2 cellular contexts compared by ENCODE assay signal in the genomic region with DNA sequence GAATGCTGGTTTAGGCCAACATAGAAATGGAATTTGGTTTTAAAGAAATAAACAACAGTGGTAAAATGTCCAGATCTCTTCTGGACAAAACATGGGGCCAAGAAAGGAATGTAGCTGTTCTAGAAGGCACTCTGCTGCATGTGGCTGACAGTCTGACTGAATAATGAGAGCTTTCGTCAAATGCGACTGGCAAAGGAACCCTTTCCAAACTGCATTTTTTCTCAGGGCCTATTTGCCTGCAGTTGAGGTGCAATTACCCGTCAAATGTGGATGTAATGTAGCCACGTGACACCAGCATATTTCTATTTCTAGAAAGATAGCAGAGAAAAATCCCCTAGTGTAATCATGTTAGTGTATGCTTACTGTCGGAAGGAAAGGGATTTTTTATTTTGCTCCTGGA.
TF ChIP-seq lines count a peak whose summit lies in the region.

No MANE protein-coding gene starts in this region.

TF ChIP-seq in WTC11, 78 proteins besides CTCF, POLR2A, EP300 and RAD21 (continued from another document):
- TF ChIP-seq, protein P1, sequence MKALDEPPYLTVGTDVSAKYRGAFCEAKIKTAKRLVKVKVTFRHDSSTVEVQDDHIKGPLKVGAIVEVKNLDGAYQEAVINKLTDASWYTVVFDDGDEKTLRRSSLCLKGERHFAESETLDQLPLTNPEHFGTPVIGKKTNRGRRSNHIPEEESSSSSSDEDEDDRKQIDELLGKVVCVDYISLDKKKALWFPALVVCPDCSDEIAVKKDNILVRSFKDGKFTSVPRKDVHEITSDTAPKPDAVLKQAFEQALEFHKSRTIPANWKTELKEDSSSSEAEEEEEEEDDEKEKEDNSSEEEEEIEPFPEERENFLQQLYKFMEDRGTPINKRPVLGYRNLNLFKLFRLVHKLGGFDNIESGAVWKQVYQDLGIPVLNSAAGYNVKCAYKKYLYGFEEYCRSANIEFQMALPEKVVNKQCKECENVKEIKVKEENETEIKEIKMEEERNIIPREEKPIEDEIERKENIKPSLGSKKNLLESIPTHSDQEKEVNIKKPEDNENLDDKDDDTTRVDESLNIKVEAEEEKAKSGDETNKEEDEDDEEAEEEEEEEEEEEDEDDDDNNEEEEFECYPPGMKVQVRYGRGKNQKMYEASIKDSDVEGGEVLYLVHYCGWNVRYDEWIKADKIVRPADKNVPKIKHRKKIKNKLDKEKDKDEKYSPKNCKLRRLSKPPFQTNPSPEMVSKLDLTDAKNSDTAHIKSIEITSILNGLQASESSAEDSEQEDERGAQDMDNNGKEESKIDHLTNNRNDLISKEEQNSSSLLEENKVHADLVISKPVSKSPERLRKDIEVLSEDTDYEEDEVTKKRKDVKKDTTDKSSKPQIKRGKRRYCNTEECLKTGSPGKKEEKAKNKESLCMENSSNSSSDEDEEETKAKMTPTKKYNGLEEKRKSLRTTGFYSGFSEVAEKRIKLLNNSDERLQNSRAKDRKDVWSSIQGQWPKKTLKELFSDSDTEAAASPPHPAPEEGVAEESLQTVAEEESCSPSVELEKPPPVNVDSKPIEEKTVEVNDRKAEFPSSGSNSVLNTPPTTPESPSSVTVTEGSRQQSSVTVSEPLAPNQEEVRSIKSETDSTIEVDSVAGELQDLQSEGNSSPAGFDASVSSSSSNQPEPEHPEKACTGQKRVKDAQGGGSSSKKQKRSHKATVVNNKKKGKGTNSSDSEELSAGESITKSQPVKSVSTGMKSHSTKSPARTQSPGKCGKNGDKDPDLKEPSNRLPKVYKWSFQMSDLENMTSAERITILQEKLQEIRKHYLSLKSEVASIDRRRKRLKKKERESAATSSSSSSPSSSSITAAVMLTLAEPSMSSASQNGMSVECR (CRISPR knock-in tag; IDR thresholded peaks at IDR 0.05; ENCODE audit: borderline replicate concordance), result no peak
- TF ChIP-seq, protein P2, sequence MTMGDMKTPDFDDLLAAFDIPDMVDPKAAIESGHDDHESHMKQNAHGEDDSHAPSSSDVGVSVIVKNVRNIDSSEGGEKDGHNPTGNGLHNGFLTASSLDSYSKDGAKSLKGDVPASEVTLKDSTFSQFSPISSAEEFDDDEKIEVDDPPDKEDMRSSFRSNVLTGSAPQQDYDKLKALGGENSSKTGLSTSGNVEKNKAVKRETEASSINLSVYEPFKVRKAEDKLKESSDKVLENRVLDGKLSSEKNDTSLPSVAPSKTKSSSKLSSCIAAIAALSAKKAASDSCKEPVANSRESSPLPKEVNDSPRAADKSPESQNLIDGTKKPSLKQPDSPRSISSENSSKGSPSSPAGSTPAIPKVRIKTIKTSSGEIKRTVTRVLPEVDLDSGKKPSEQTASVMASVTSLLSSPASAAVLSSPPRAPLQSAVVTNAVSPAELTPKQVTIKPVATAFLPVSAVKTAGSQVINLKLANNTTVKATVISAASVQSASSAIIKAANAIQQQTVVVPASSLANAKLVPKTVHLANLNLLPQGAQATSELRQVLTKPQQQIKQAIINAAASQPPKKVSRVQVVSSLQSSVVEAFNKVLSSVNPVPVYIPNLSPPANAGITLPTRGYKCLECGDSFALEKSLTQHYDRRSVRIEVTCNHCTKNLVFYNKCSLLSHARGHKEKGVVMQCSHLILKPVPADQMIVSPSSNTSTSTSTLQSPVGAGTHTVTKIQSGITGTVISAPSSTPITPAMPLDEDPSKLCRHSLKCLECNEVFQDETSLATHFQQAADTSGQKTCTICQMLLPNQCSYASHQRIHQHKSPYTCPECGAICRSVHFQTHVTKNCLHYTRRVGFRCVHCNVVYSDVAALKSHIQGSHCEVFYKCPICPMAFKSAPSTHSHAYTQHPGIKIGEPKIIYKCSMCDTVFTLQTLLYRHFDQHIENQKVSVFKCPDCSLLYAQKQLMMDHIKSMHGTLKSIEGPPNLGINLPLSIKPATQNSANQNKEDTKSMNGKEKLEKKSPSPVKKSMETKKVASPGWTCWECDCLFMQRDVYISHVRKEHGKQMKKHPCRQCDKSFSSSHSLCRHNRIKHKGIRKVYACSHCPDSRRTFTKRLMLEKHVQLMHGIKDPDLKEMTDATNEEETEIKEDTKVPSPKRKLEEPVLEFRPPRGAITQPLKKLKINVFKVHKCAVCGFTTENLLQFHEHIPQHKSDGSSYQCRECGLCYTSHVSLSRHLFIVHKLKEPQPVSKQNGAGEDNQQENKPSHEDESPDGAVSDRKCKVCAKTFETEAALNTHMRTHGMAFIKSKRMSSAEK (CRISPR knock-in tag; IDR thresholded peaks at IDR 0.05; ENCODE audit: borderline replicate concordance), result no peak
- TF ChIP-seq, protein P3, sequence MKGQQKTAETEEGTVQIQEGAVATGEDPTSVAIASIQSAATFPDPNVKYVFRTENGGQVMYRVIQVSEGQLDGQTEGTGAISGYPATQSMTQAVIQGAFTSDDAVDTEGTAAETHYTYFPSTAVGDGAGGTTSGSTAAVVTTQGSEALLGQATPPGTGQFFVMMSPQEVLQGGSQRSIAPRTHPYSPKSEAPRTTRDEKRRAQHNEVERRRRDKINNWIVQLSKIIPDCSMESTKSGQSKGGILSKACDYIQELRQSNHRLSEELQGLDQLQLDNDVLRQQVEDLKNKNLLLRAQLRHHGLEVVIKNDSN (CRISPR knock-in tag; IDR thresholded peaks at IDR 0.05), result no peak
- TF ChIP-seq TEAD1 (CRISPR knock-in tag; IDR thresholded peaks at IDR 0.05), result no peak
- TF ChIP-seq, protein P4, sequence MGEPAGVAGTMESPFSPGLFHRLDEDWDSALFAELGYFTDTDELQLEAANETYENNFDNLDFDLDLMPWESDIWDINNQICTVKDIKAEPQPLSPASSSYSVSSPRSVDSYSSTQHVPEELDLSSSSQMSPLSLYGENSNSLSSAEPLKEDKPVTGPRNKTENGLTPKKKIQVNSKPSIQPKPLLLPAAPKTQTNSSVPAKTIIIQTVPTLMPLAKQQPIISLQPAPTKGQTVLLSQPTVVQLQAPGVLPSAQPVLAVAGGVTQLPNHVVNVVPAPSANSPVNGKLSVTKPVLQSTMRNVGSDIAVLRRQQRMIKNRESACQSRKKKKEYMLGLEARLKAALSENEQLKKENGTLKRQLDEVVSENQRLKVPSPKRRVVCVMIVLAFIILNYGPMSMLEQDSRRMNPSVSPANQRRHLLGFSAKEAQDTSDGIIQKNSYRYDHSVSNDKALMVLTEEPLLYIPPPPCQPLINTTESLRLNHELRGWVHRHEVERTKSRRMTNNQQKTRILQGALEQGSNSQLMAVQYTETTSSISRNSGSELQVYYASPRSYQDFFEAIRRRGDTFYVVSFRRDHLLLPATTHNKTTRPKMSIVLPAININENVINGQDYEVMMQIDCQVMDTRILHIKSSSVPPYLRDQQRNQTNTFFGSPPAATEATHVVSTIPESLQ (CRISPR knock-in tag; IDR thresholded peaks at IDR 0.05), result no peak
- no peak for TF ChIP-seq JAZF1 (CRISPR knock-in tag; IDR thresholded peaks at IDR 0.05)
TF ChIP-seq in WTC11: peak in this region for 0.

TF ChIP-seq in neural cell, 6 proteins besides CTCF, POLR2A, EP300 and RAD21 (continued from another document):
- TF ChIP-seq, protein P5, sequence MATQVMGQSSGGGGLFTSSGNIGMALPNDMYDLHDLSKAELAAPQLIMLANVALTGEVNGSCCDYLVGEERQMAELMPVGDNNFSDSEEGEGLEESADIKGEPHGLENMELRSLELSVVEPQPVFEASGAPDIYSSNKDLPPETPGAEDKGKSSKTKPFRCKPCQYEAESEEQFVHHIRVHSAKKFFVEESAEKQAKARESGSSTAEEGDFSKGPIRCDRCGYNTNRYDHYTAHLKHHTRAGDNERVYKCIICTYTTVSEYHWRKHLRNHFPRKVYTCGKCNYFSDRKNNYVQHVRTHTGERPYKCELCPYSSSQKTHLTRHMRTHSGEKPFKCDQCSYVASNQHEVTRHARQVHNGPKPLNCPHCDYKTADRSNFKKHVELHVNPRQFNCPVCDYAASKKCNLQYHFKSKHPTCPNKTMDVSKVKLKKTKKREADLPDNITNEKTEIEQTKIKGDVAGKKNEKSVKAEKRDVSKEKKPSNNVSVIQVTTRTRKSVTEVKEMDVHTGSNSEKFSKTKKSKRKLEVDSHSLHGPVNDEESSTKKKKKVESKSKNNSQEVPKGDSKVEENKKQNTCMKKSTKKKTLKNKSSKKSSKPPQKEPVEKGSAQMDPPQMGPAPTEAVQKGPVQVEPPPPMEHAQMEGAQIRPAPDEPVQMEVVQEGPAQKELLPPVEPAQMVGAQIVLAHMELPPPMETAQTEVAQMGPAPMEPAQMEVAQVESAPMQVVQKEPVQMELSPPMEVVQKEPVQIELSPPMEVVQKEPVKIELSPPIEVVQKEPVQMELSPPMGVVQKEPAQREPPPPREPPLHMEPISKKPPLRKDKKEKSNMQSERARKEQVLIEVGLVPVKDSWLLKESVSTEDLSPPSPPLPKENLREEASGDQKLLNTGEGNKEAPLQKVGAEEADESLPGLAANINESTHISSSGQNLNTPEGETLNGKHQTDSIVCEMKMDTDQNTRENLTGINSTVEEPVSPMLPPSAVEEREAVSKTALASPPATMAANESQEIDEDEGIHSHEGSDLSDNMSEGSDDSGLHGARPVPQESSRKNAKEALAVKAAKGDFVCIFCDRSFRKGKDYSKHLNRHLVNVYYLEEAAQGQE (IDR thresholded peaks at IDR 0.05; ENCODE audit: borderline replicate concordance), result no peak
- peak; percentile 26 for TF ChIP-seq SMC3 (conservative IDR thresholded peaks at IDR 0.05; ENCODE audit: poor library complexity)
- peak; percentile 74 for TF ChIP-seq POLR2AphosphoS5 (IDR thresholded peaks at IDR 0.05)
